Comparison of ENCODE assay signal across 1 cellular context in genomic region chr6:44041461-44042260, GRCh38.
TF ChIP-seq lines count a peak whose summit lies in the region.

No MANE protein-coding gene starts in this region.

TF ChIP-seq in HEK293, 187 proteins besides CTCF, POLR2A, EP300 and RAD21 (continued from another document and continues in another):
- TF ChIP-seq ZNF514 (tag by site-specific recombination; IDR thresholded peaks at IDR 0.05), result no peak
- TF ChIP-seq ZNF223 (tag by site-specific recombination; IDR thresholded peaks at IDR 0.05), result no peak
- TF ChIP-seq ZNF37A (tag by site-specific recombination; IDR thresholded peaks at IDR 0.05), result no peak
- TF ChIP-seq ZNF10 (tag by site-specific recombination; IDR thresholded peaks at IDR 0.05), result no peak
- no peak for TF ChIP-seq ZNF280C (tag by site-specific recombination; IDR thresholded peaks at IDR 0.05)
- no peak for TF ChIP-seq MEIS1 (CRISPR knock-in tag; IDR thresholded peaks at IDR 0.05; ENCODE audit: borderline replicate concordance)
- no peak for TF ChIP-seq ZBTB17 (tag by site-specific recombination; IDR thresholded peaks at IDR 0.05)
- 0 out of 2 replicates have a peak, but pooled peaks have one; percentile 21 for TF ChIP-seq ZNF366 (tag by site-specific recombination; conservative IDR thresholded peaks at IDR 0.05)
- TF ChIP-seq ZNF704 (tag by site-specific recombination; IDR thresholded peaks at IDR 0.05), result no peak
- no peak for TF ChIP-seq ZNF776 (tag by site-specific recombination; IDR thresholded peaks at IDR 0.05; ENCODE audit: borderline replicate concordance)
- peak; percentile 87 for TF ChIP-seq EGR2 (tag by site-specific recombination; IDR thresholded peaks at IDR 0.05; ENCODE audit: low read depth)
- TF ChIP-seq ZNF302 (tag by site-specific recombination; IDR thresholded peaks at IDR 0.05; ENCODE audit: low read depth), result no peak
- TF ChIP-seq ZNF350 (tag by site-specific recombination; IDR thresholded peaks at IDR 0.05), result no peak
- TF ChIP-seq ZNF692 (tag by site-specific recombination; IDR thresholded peaks at IDR 0.05), result no peak
- TF ChIP-seq KLF7 (tag by site-specific recombination; IDR thresholded peaks at IDR 0.05; ENCODE audit: borderline replicate concordance), result no peak
- no peak for TF ChIP-seq ZNF175 (tag by site-specific recombination; IDR thresholded peaks at IDR 0.05)
- TF ChIP-seq RBAK (tag by site-specific recombination; IDR thresholded peaks at IDR 0.05), result no peak
- no peak for TF ChIP-seq ZNF214 (tag by site-specific recombination; IDR thresholded peaks at IDR 0.05; ENCODE audit: borderline replicate concordance)
- TF ChIP-seq ZNF747 (tag by site-specific recombination; IDR thresholded peaks at IDR 0.05), result no peak
- TF ChIP-seq ZNF221 (tag by site-specific recombination; IDR thresholded peaks at IDR 0.05; ENCODE audit: borderline replicate concordance), result no peak
- no peak for TF ChIP-seq ZNF140 (tag by site-specific recombination; IDR thresholded peaks at IDR 0.05)
- no peak for TF ChIP-seq PRDM10 (tag by site-specific recombination; IDR thresholded peaks at IDR 0.05)
- no peak for TF ChIP-seq ZNF560 (tag by site-specific recombination; IDR thresholded peaks at IDR 0.05; ENCODE audit: borderline replicate concordance)
- no peak for TF ChIP-seq ZNF23 (tag by site-specific recombination; IDR thresholded peaks at IDR 0.05; ENCODE audit: borderline replicate concordance)
- 0 out of 2 replicates have a peak, but pooled peaks have one; percentile 6 for TF ChIP-seq ZNF157 (tag by site-specific recombination; IDR thresholded peaks at IDR 0.05)
- no peak for TF ChIP-seq ZNF558 (tag by site-specific recombination; IDR thresholded peaks at IDR 0.05)
- no peak for TF ChIP-seq ZNF184 (tag by site-specific recombination; IDR thresholded peaks at IDR 0.05)
- no peak for TF ChIP-seq ZNF830 (tag by site-specific recombination; IDR thresholded peaks at IDR 0.05; ENCODE audit: low read depth)
- no peak for TF ChIP-seq ZNF600 (tag by site-specific recombination; IDR thresholded peaks at IDR 0.05)
- no peak for TF ChIP-seq ZNF112 (tag by site-specific recombination; IDR thresholded peaks at IDR 0.05)
- no peak for TF ChIP-seq AEBP2 (tag by site-specific recombination; IDR thresholded peaks at IDR 0.05; ENCODE audit: borderline replicate concordance)
- TF ChIP-seq ZSCAN5A (tag by site-specific recombination; IDR thresholded peaks at IDR 0.05), result no peak
- no peak for TF ChIP-seq ZSCAN18 (tag by site-specific recombination; IDR thresholded peaks at IDR 0.05)
- peak; percentile 45; the same call in 1 of the 2 replicates for TF ChIP-seq HIC1 (tag by site-specific recombination; IDR thresholded peaks at IDR 0.05)
- no peak for TF ChIP-seq ZNF280D (tag by site-specific recombination; IDR thresholded peaks at IDR 0.05)
- no peak for TF ChIP-seq HOXA7 (CRISPR knock-in tag; IDR thresholded peaks at IDR 0.05; ENCODE audit: borderline replicate concordance)
- no peak for TF ChIP-seq ZNF292 (tag by site-specific recombination; IDR thresholded peaks at IDR 0.05; ENCODE audit: borderline replicate concordance, low read depth)
- no peak for TF ChIP-seq ZNF610 (tag by site-specific recombination; IDR thresholded peaks at IDR 0.05; ENCODE audit: borderline replicate concordance)
- TF ChIP-seq ATF2 (tag by site-specific recombination; IDR thresholded peaks at IDR 0.05; ENCODE audit: low read depth), result no peak
